In the genomic region with DNA sequence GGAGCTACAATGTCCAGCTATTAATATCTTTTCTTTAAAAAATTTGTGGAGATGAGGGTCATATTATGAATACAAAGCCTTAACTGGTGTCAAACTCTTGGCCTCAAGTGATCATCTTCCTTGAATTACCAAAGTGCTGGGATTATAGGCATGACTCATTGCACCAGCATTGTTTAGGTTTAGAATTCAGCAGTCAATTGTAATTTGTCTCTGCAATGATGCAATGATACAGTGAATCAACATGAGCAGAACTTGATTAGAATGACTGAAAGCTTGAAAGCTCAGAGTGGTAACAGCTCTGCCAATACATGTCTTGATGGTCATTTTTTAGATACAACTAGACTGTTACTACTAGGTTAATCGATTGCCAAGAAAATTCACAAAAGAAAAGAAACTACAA, we compare ENCODE assay signal across 11 cellular contexts.
A peak's percentile ranks its signal among the peaks of the same experiment; 100 is the strongest.
DNase-seq lines count a peak whose midpoint lies in the region; ATAC-seq lines count a peak whose summit lies in the region.
"Had no signal": no experiment of that assay in that cellular context is flagged by ENCODE, and none has a peak within 500 bp of the region (broad histone marks: within the 10 kb centered on the region; RNA-seq: fewer than 3 reads in every experiment).

No MANE protein-coding gene starts in this region.

- DNase-seq in HCEC 1CT: peak; percentile 47
- DNase-seq in MV-4-11 (lab: John Stamatoyannopoulos, UW): peak; percentile 57
- DNase-seq in dedifferentiated amniotic fluid mesenchymal stem cell (ENCODE audit: extremely low spot score): peak; percentile 16
- peak; percentile 41 for DNase-seq in non-pigmented ciliary epithelial cell (ENCODE audit: low read depth)
- no peak for DNase-seq in NCI-H526 (lab: John Stamatoyannopoulos, UW)
- DNase-seq: activated B cell treated with CpG ODN at 0.5 μM for 24 hours, NCI-H2029 treated with DMSO at 0.1 percent for 48 hours, ovary had no signal

- ATAC-seq in HG03025 (IDR thresholded peaks at IDR 0.05; ENCODE audit: low FRiP score, unreplicated experiment): no peak
- ATAC-seq in GM21723 (IDR thresholded peaks at IDR 0.05; ENCODE audit: unreplicated experiment): no peak
- ATAC-seq: activated naive CD4-positive, alpha-beta T cell treated with anti-CD3 and anti-CD28 coated beads, Interleukin-2, amount 50 U/mL, for 72 hours had no signal

Comparison
In these comparisons a context has a peak if more than half of its experiments do, and no peak if none do; other contexts are left out.
1. DNase-seq: peak in HCEC 1CT (single experiment), MV-4-11 (single experiment), dedifferentiated amniotic fluid mesenchymal stem cell (single experiment) and non-pigmented ciliary epithelial cell (single experiment); none in NCI-H526 (0 of 2).